In the genomic region with DNA sequence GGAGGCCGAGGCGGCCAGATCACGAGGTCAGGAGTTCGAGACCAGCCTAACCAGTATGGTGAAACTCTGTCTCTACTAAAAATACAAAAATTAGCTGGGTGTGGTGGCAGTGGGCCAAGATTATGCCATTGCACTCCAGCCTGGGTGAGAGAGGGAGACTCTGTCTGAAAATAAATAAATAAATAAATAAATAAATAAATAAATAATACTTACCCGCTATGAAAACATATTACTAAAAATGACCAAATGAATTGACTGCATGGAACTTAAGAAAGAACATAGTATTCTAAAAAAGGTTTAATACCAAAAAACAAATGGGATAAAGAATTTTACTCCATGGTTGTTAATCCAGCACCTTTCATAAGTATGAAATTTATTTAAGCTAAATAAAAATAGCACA, we compare ENCODE assay signal across 17 cellular contexts.
DNase-seq lines count a peak whose midpoint lies in the region; TF ChIP-seq lines count a peak whose summit lies in the region.
"Had no signal": no experiment of that assay in that cellular context is flagged by ENCODE, and none has a peak within 500 bp of the region (broad histone marks: within the 10 kb centered on the region; RNA-seq: fewer than 3 reads in every experiment).

No MANE protein-coding gene starts in this region.

- no TSS peak for BruUV-seq in PC-9 (replicated peaks; lab: Mats Ljungman, UMichigan)

- H2AFZ ChIP-seq in Loucy (ENCODE audit: low read length) (no peak overlapping the region), PC-9 (no peak overlapping the region)

- H3K4me1 ChIP-seq in Loucy (ENCODE audit: insufficient read depth, low read length, poor library complexity, severe bottlenecking) = peaks cover 54% of the 10 kb centered on the region
- no peaks in the 10 kb centered on the region for H3K4me1 ChIP-seq in endodermal cell (ENCODE audit: control insufficient read depth, insufficient read depth, low read length)
- peaks cover 4% of the 10 kb centered on the region for H3K4me1 ChIP-seq in PC-9 (replicated peaks; ENCODE audit: insufficient read depth)

- TF ChIP-seq CTCF in Loucy (conservative IDR thresholded peaks at IDR 0.05; ENCODE audit: low read length) (no peak), endodermal cell (conservative IDR thresholded peaks at IDR 0.05) (no peak), PC-9 (conservative IDR thresholded peaks at IDR 0.05) (no peak)

- H3K9me3 Mint-ChIP-seq in activated CD4-positive, alpha-beta memory T cell treated with anti-CD3 and anti-CD28 coated beads, Interleukin-2, amount 10 ng/mL, durations not matched to agents 7 days and 5 days = peaks cover 6% of the 10 kb centered on the region
- no peaks in the 10 kb centered on the region for H3K9me3 Mint-ChIP-seq in activated CD4-positive, alpha-beta memory T cell treated with anti-CD3 and anti-CD28 coated beads for 36 hours
- peaks cover 7% of the 10 kb centered on the region for H3K9me3 Mint-ChIP-seq in endodermal cell
- H3K9me3 Mint-ChIP-seq: GM23338 had no signal

- DNase-seq in activated CD4-positive, alpha-beta memory T cell treated with anti-CD3 and anti-CD28 coated beads, Interleukin-2, amount 10 ng/mL, durations not matched to agents 7 days and 5 days = no peak
- DNase-seq in activated CD4-positive, alpha-beta memory T cell treated with anti-CD3 and anti-CD28 coated beads for 36 hours = no peak
- DNase-seq in endodermal cell (no peak), PC-9 (no peak)
- no peak for DNase-seq in activated naive CD4-positive, alpha-beta T cell (lab: John Stamatoyannopoulos, UW)
- DNase-seq: 8988T; C1 segment of cervical spinal cord; Calu3; CD4-positive, alpha-beta memory T cell; COR-L47; DMS53; DMS79 treated with DMSO at 0.1 percent for 48 hours; GF-D8; H9; HFFc6 had no signal

- no peak overlapping the region for H3K4me3 ChIP-seq in Loucy (ENCODE audit: low read length, poor library complexity, severe bottlenecking)
- peak overlapping the region; percentile 42 for H3K4me3 ChIP-seq in endodermal cell (ENCODE audit: low read length)
- H3K4me3 ChIP-seq in PC-9 = no peak overlapping the region
- H3K4me3 ChIP-seq: GM23338 had no signal

- WGBS in endodermal cell (ENCODE audit: insufficient coverage in 1 of 2, insufficient read length in 1 of 2), 2 experiments = 99 to 100% methylated on average over 3 to 4 of the region's 5 CpGs

- peak overlapping the region; percentile 88 for H3K27ac Mint-ChIP-seq in activated CD4-positive, alpha-beta memory T cell treated with anti-CD3 and anti-CD28 coated beads, Interleukin-2, amount 10 ng/mL, durations not matched to agents 7 days and 5 days
- H3K27ac Mint-ChIP-seq in activated CD4-positive, alpha-beta memory T cell treated with anti-CD3 and anti-CD28 coated beads for 36 hours = no peak overlapping the region
- H3K27ac Mint-ChIP-seq in endodermal cell = no peak overlapping the region
- H3K27ac Mint-ChIP-seq: GM23338, H9, HFFc6 had no signal

- H3K4me1 Mint-ChIP-seq in activated CD4-positive, alpha-beta memory T cell treated with anti-CD3 and anti-CD28 coated beads, Interleukin-2, amount 10 ng/mL, durations not matched to agents 7 days and 5 days = peaks cover 65% of the 10 kb centered on the region
- peaks cover 44% of the 10 kb centered on the region for H3K4me1 Mint-ChIP-seq in activated CD4-positive, alpha-beta memory T cell treated with anti-CD3 and anti-CD28 coated beads for 36 hours (ENCODE audit: low read depth)
- peaks cover 8% of the 10 kb centered on the region for H3K4me1 Mint-ChIP-seq in endodermal cell
- H3K4me1 Mint-ChIP-seq: GM23338, H9 had no signal

- no peaks in the 10 kb centered on the region for H4K20me1 ChIP-seq in Loucy (ENCODE audit: insufficient read depth, low read length, poor library complexity, severe bottlenecking)
- H4K20me1 ChIP-seq in PC-9 (ENCODE audit: insufficient read depth) = no peaks in the 10 kb centered on the region

- H3K9me3 ChIP-seq in Loucy (ENCODE audit: insufficient read depth, low read depth, low read length) = no peaks in the 10 kb centered on the region
- H3K9me3 ChIP-seq in endodermal cell (ENCODE audit: control insufficient read depth, low read length) = peaks cover 16% of the 10 kb centered on the region
- no peaks in the 10 kb centered on the region for H3K9me3 ChIP-seq in PC-9 (ENCODE audit: insufficient read depth, low read depth)

- H3K27me3 ChIP-seq in Loucy (ENCODE audit: insufficient read depth, low read length, poor library complexity, severe bottlenecking) (no peaks in the 10 kb centered on the region), endodermal cell (ENCODE audit: control insufficient read depth, insufficient read depth, low read length, poor library complexity, severe bottlenecking) (peaks cover 9% of the 10 kb centered on the region), PC-9 (ENCODE audit: insufficient read depth, low read depth) (no peaks in the 10 kb centered on the region)

- H3K27me3 Mint-ChIP-seq in activated CD4-positive, alpha-beta memory T cell treated with anti-CD3 and anti-CD28 coated beads, Interleukin-2, amount 10 ng/mL, durations not matched to agents 7 days and 5 days = peaks cover 2% of the 10 kb centered on the region
- H3K27me3 Mint-ChIP-seq in activated CD4-positive, alpha-beta memory T cell treated with anti-CD3 and anti-CD28 coated beads for 36 hours = no peaks in the 10 kb centered on the region
- peaks cover 9% of the 10 kb centered on the region for H3K27me3 Mint-ChIP-seq in endodermal cell (ENCODE audit: insufficient read depth)

- H3K4me2 ChIP-seq in Loucy (ENCODE audit: low read depth, low read length, poor library complexity, severe bottlenecking) = no peak overlapping the region
- no peak overlapping the region for H3K4me2 ChIP-seq in PC-9
- H3K4me2 ChIP-seq: GM23338 had no signal

- H3K36me3 ChIP-seq in Loucy (ENCODE audit: insufficient read depth, low read length) (no peaks in the 10 kb centered on the region), endodermal cell (ENCODE audit: control insufficient read depth, insufficient read depth, low read length) (no peaks in the 10 kb centered on the region), PC-9 (ENCODE audit: low read depth) (no peaks in the 10 kb centered on the region)

- no peak overlapping the region for H3K4me3 Mint-ChIP-seq in activated CD4-positive, alpha-beta memory T cell treated with anti-CD3 and anti-CD28 coated beads, Interleukin-2, amount 10 ng/mL, durations not matched to agents 7 days and 5 days
- no peak overlapping the region for H3K4me3 Mint-ChIP-seq in activated CD4-positive, alpha-beta memory T cell treated with anti-CD3 and anti-CD28 coated beads for 36 hours
- no peak overlapping the region for H3K4me3 Mint-ChIP-seq in endodermal cell
- H3K4me3 Mint-ChIP-seq: GM23338, H9, HFFc6 had no signal

- peak overlapping the region; percentile 30 for H3K9ac ChIP-seq in Loucy (ENCODE audit: low read depth, low read length, poor library complexity, severe bottlenecking)
- no peak overlapping the region for H3K9ac ChIP-seq in endodermal cell (ENCODE audit: extremely low read depth, low read length, poor library complexity, severe bottlenecking)

- POLR2A ChIA-PET in activated CD4-positive, alpha-beta memory T cell treated with anti-CD3 and anti-CD28 coated beads, Interleukin-2, amount 10 ng/mL, durations not matched to agents 7 days and 5 days (lab: Charles Lee) = interaction anchor here (1.0 to 4.7 kb wide), 10 partner anchors 9 to 309 kb away, joined by 3 to 69 read pairs (median 12); a partner anchor contains a TSS
- POLR2A ChIA-PET in activated CD4-positive, alpha-beta memory T cell treated with anti-CD3 and anti-CD28 coated beads for 36 hours (lab: Charles Lee) = interaction anchor here (1.8 kb wide), 1 partner anchor 34 kb away, joined by 5 read pairs; no protein-coding TSS in a partner anchor
- POLR2A ChIA-PET in PC-9 (lab: Charles Lee; ENCODE audit: unreplicated experiment) = no interaction called here

- H3K27ac ChIP-seq in endodermal cell (ENCODE audit: low read depth, low read length) (no peak overlapping the region), PC-9 (no peak overlapping the region)

- H3K9me2 ChIP-seq in Loucy (replicated peaks; ENCODE audit: low read depth, low read length) = no peaks in the 10 kb centered on the region
- H3K9me2 ChIP-seq in PC-9 (ENCODE audit: insufficient read depth) = no peaks in the 10 kb centered on the region

- no peaks in the 10 kb centered on the region for H3K79me2 ChIP-seq in Loucy (ENCODE audit: insufficient read depth, low read length)
- no peaks in the 10 kb centered on the region for H3K79me2 ChIP-seq in PC-9 (ENCODE audit: low read depth)

- peaks cover 37% of the 10 kb centered on the region for H3K36me3 Mint-ChIP-seq in activated CD4-positive, alpha-beta memory T cell treated with anti-CD3 and anti-CD28 coated beads, Interleukin-2, amount 10 ng/mL, durations not matched to agents 7 days and 5 days (ENCODE audit: low read depth)
- peaks cover 2% of the 10 kb centered on the region for H3K36me3 Mint-ChIP-seq in activated CD4-positive, alpha-beta memory T cell treated with anti-CD3 and anti-CD28 coated beads for 36 hours
- H3K36me3 Mint-ChIP-seq in endodermal cell (ENCODE audit: low read depth) = peaks cover 2% of the 10 kb centered on the region
- H3K36me3 Mint-ChIP-seq: CD4-positive, alpha-beta memory T cell had no signal

- CTCF ChIA-PET in activated CD4-positive, alpha-beta memory T cell treated with anti-CD3 and anti-CD28 coated beads, Interleukin-2, amount 10 ng/mL, durations not matched to agents 7 days and 5 days (lab: Charles Lee) = interaction anchor here (0.6 to 2.1 kb wide), 4 partner anchors 16 to 112 kb away, joined by 3 to 11 read pairs (median 6); no protein-coding TSS in a partner anchor
- CTCF ChIA-PET in activated CD4-positive, alpha-beta memory T cell treated with anti-CD3 and anti-CD28 coated beads for 36 hours (lab: Charles Lee) = no interaction called here
- CTCF ChIA-PET in PC-9 (lab: Charles Lee) = no interaction called here

- H3F3A ChIP-seq in Loucy (ENCODE audit: low read depth) (peaks cover 3% of the 10 kb centered on the region; the same call in 1 of the 2 replicates), PC-9 (ENCODE audit: insufficient read depth, low read depth) (no peaks in the 10 kb centered on the region)

- intact Hi-C loops in activated CD4-positive, alpha-beta memory T cell treated with anti-CD3 and anti-CD28 coated beads for 36 hours (cut with micrococcal nuclease) = no loop called here
- intact Hi-C loops in PC-9 (cut with micrococcal nuclease; ENCODE audit: unreplicated experiment) = no loop called here
